Comparison of ENCODE assay signal across 8 cellular contexts in genomic region chr14:31090872-31091764, GRCh38.
DNase-seq lines count a peak whose midpoint lies in the region; ATAC-seq and TF ChIP-seq lines count a peak whose summit lies in the region.

No MANE protein-coding gene starts in this region.

- no peak for TF ChIP-seq POLR2A in sigmoid colon (IDR thresholded peaks at IDR 0.05)

- ATAC-seq in HG03175 (IDR thresholded peaks at IDR 0.05; ENCODE audit: unreplicated experiment) (no peak), GM18873 (IDR thresholded peaks at IDR 0.05; ENCODE audit: low FRiP score, unreplicated experiment) (no peak)

- no peak overlapping the region for H3K4me3 ChIP-seq in fibroblast of mammary gland (ENCODE audit: control insufficient read depth, low read depth, low read length)
- H3K4me3 ChIP-seq in sigmoid colon, result no peak overlapping the region

- no peak for TF ChIP-seq CTCF in fibroblast of mammary gland (conservative IDR thresholded peaks at IDR 0.05; ENCODE audit: control insufficient read depth, insufficient read depth, low read depth, low read length)
- TF ChIP-seq CTCF in sigmoid colon (IDR thresholded peaks at IDR 0.05), result no peak

- WGBS in sigmoid colon, 2 donors, result 56 to 81% methylated on average over 5 of the region's 5 CpGs

- no peaks in the 10 kb centered on the region for H3K36me3 ChIP-seq in sigmoid colon

- peak; percentile 89 for DNase-seq in EH (ENCODE audit: low read depth)
- peak; percentile 55 to 76 for DNase-seq in NOMO-1 (lab: John Stamatoyannopoulos, UW; ENCODE audit: unreplicated experiment in 2 of 2)
- peak; percentile 97 for DNase-seq in fibroblast of mammary gland (ENCODE audit: low read depth)
- peak; percentile 72 for DNase-seq in sigmoid colon
- no peak for DNase-seq in NCI-H446 (lab: John Stamatoyannopoulos, UW)
- DNase-seq in activated effector memory CD4-positive, alpha-beta T cell treated with Interleukin-2 at 50 U/mL for 16 hours, result no peak

- TF ChIP-seq EP300 in sigmoid colon (IDR thresholded peaks at IDR 0.05), result peak in 1 of 4 donors; percentile 34

- peak overlapping the region; percentile 33 to 74 (median 64) for H3K27ac ChIP-seq in sigmoid colon

- intact Hi-C loops in sigmoid colon (cut with DNase I), result no loop called here

- H3K9me3 ChIP-seq in sigmoid colon, result no peaks in the 10 kb centered on the region

- H3K4me1 ChIP-seq in sigmoid colon, result peaks cover 0 to 21% (median 16%) of the 10 kb centered on the region in 4 donors

- no peaks in the 10 kb centered on the region for H3K27me3 ChIP-seq in sigmoid colon

Comparison
In these comparisons a context has a peak if more than half of its experiments do, and no peak if none do; other contexts are left out.
1. DNase-seq: peak in EH (single experiment), NOMO-1 (2 of 2), fibroblast of mammary gland (single experiment) and sigmoid colon (single experiment); none in NCI-H446 (0 of 2) and activated effector memory CD4-positive, alpha-beta T cell treated with Interleukin-2 at 50 U/mL for 16 hours (single experiment).